In genomic region chr1:27154469-27154990, GRCh38 we compare ENCODE assay signal across 8 cellular contexts. TPM values are rescaled to one million over a fixed set of nuclear protein-coding genes. Genes with fewer than 3 reads are reported as not detected.
DNase-seq lines count a peak whose midpoint lies in the region; ATAC-seq, FAIRE-seq and TF ChIP-seq lines count a peak whose summit lies in the region.

No MANE protein-coding gene starts in this region.

- H3K9me3 ChIP-seq in A549 (no peaks in the 10 kb centered on the region), GM12878 (replicated peaks; ENCODE audit: control insufficient read depth, insufficient read depth, low read length) (no peaks in the 10 kb centered on the region), lower lobe of right lung (no peaks in the 10 kb centered on the region)

- H3K4me2 ChIP-seq in A549 (peak overlapping the region; percentile 94), GM12878 (ENCODE audit: control insufficient read depth, insufficient read depth) (peak overlapping the region; percentile 94)

- WGBS in A549 (ENCODE audit: missing lambda C conversion rate) = 11% methylated on average over 20 of the region's 20 CpGs
- 15% methylated on average over 20 of the region's 20 CpGs for WGBS in GM12878 (ENCODE audit: insufficient coverage, insufficient replicate concordance, low lambda C conversion rate, missing lambda C conversion rate)
- WGBS in urinary bladder = 6% methylated on average over 20 of the region's 20 CpGs

- TF ChIP-seq RAD21 in A549 (conservative IDR thresholded peaks at IDR 0.05 in 1 of 2, IDR thresholded peaks at IDR 0.05 in 1 of 2) = no peak
- no peak for TF ChIP-seq RAD21 in GM12878 (IDR thresholded peaks at IDR 0.05; ENCODE audit: insufficient read depth, low read depth, low read length)

- TF ChIP-seq POLR2A in A549 (IDR thresholded peaks at IDR 0.05; ENCODE audit: low read length) (no peak), GM12878 (IDR thresholded peaks at IDR 0.05; ENCODE audit: low read depth, low read length) (no peak)

- H3K27me3 ChIP-seq in GM12878 (replicated peaks in 1 of 2; ENCODE audit: control insufficient read depth in 2 of 2, insufficient read depth in 2 of 2, low read length in 1 of 2) = no peaks in the 10 kb centered on the region
- H3K27me3 ChIP-seq in lower lobe of right lung (ENCODE audit: low read depth) = no peaks in the 10 kb centered on the region

- H3K79me2 ChIP-seq in GM12878 (ENCODE audit: control insufficient read depth, insufficient read depth, low read length) = peaks cover 37% of the 10 kb centered on the region

- intact Hi-C loops in GM12878 (cut with micrococcal nuclease; ENCODE audit: unreplicated experiment) (loop anchor here (2.0 to 10.0 kb wide), 3 partner anchors 20 to 1300 kb away; partner anchors contain the start of gene AUNIP), lower lobe of right lung (cut with DNase I) (no loop called here)

- SMC1A ChIA-PET in GM12878 (lab: Charles Lee; ENCODE audit: uncharacterized antibody, unreplicated experiment) = interaction anchor here (0.8 to 4.7 kb wide), 7 partner anchors 9 to 55 kb away, joined by 3 to 30 read pairs (median 3); no protein-coding TSS in a partner anchor

- peaks cover 28% of the 10 kb centered on the region for H3K4me1 ChIP-seq in A549
- H3K4me1 ChIP-seq in GM12878 (ENCODE audit: control insufficient read depth, insufficient read depth, low read length) = peaks cover 21% of the 10 kb centered on the region
- H3K4me1 ChIP-seq in lower lobe of right lung = peaks cover 58% of the 10 kb centered on the region
- peaks cover 4% of the 10 kb centered on the region for H3K4me1 ChIP-seq in urinary bladder (ENCODE audit: insufficient read depth)

- H3K9ac ChIP-seq in GM12878 (ENCODE audit: control insufficient read depth, insufficient read depth, low read length) = peak overlapping the region; percentile 80

- H3K36me3 ChIP-seq in GM12878 (ENCODE audit: control insufficient read depth in 2 of 2, insufficient read depth in 2 of 2, low read length in 1 of 2) = no peaks in the 10 kb centered on the region
- no peaks in the 10 kb centered on the region for H3K36me3 ChIP-seq in lower lobe of right lung
- H3K36me3 ChIP-seq in urinary bladder (ENCODE audit: insufficient read depth) = no peaks in the 10 kb centered on the region

- POLR2A ChIA-PET in A549 (lab: Yijun Ruan, JAX) (interaction anchor here (0.6 to 2.2 kb wide), 16 partner anchors 9 to 571 kb away, joined by 3 to 36 read pairs (median 4); partner anchors contain the start of genes FAM76A and WDTC1), GM12878 (lab: Charles Lee) (interaction anchor here (0.6 to 6.1 kb wide), 14 partner anchors 9 to 530 kb away, joined by 3 to 48 read pairs (median 3); partner anchors contain the start of genes GPN2 and WDTC1)

- TF ChIP-seq CTCF in A549 (IDR thresholded peaks at IDR 0.05) (no peak), GM12878 (IDR thresholded peaks at IDR 0.05 in 2 of 3, conservative IDR thresholded peaks at IDR 0.05 in 1 of 3; ENCODE audit: control insufficient read depth in 2 of 3, extremely low read depth in 1 of 3, insufficient read depth in 1 of 3, low read depth in 3 of 3, low read length in 3 of 3) (no peak), lower lobe of right lung (IDR thresholded peaks at IDR 0.05) (no peak)

- H3K4me3 ChIP-seq in A549 (peak overlapping the region; percentile 91), GM12878 (peak overlapping the region; percentile 82), lower lobe of right lung (peak overlapping the region; percentile 78), urinary bladder (ENCODE audit: low read depth, low read length) (peak overlapping the region; percentile 79)

- in situ Hi-C loops in GM12878 (cut with MboI) = no loop called here

- DNase-seq in A549 (ENCODE audit: low read depth in 1 of 2, low spot score in 1 of 2) (no peak), GM12878 (ENCODE audit: low read depth, low spot score) (no peak), lower lobe of right lung (no peak), NCI-H748 treated with DMSO at 0.1 percent for 48 hours (lab: John Stamatoyannopoulos, UW) (no peak), NCI-H2081 (lab: John Stamatoyannopoulos, UW) (no peak), iPS-NIHi11 (ENCODE audit: low spot score) (no peak)

- H4K20me1 ChIP-seq in GM12878 (ENCODE audit: control insufficient read depth, insufficient read depth) = no peaks in the 10 kb centered on the region; the same call in 1 of the 2 replicates

- H3K27ac ChIP-seq in A549 (peak overlapping the region; percentile 98 to 100), GM12878 (ENCODE audit: control insufficient read depth, insufficient read depth) (peak overlapping the region; percentile 51), lower lobe of right lung (peak overlapping the region; percentile 91), urinary bladder (ENCODE audit: low read depth) (peak overlapping the region; percentile 84)

- TF ChIP-seq EP300 in A549 (IDR thresholded peaks at IDR 0.05) (no peak), GM12878 (IDR thresholded peaks at IDR 0.05; ENCODE audit: borderline replicate concordance in 1 of 2, control insufficient read depth in 1 of 2, low read depth in 2 of 2, low read length in 2 of 2) (no peak)

- BruUV-seq in GM12878 (replicated peaks; lab: Mats Ljungman, UMichigan) = no TSS peak

- no peak for FAIRE-seq in A549 (lab: Jason Lieb, UNC)
- no peak for FAIRE-seq in GM12878 (lab: Jason Lieb, UNC)

- RAD21 ChIA-PET in GM12878 (lab: Charles Lee; ENCODE audit: unreplicated experiment) = interaction anchor here (0.7 to 4.0 kb wide), 10 partner anchors 8 to 254 kb away, joined by 3 to 35 read pairs (median 6); no protein-coding TSS in a partner anchor

- peak in 1 of 2 experiments; percentile 40; a peak in 4 of 6 replicates for ATAC-seq in A549
- ATAC-seq in HG03064 (IDR thresholded peaks at IDR 0.05; ENCODE audit: low read depth, unreplicated experiment) = peak; percentile 5
- ATAC-seq in GM12878 = peak; percentile 2; the same call in 2 of the 3 replicates
- no peak for ATAC-seq in lower lobe of right lung

- no peak overlapping the region for H2AFZ ChIP-seq in GM12878 (ENCODE audit: control insufficient read depth, low read depth, low read length)

- CTCF ChIA-PET in A549 (lab: Yijun Ruan, JAX) = interaction anchor here (0.6 to 3.2 kb wide), 17 partner anchors 8 to 982 kb away, joined by 3 to 17 read pairs (median 4); no protein-coding TSS in a partner anchor
- CTCF ChIA-PET in GM12878 (lab: Yijun Ruan, JAX) = interaction anchor here (0.6 to 5.6 kb wide), 19 partner anchors 8 to 736 kb away, joined by 3 to 40 read pairs (median 4); no protein-coding TSS in a partner anchor

TF ChIP-seq in A549, 52 proteins besides CTCF, POLR2A, EP300 and RAD21 (continues in another document):
- TF ChIP-seq NPAS2 (CRISPR knock-in tag; IDR thresholded peaks at IDR 0.05; ENCODE audit: borderline replicate concordance) (no peak), PHF8 (IDR thresholded peaks at IDR 0.05; ENCODE audit: borderline replicate concordance, low read depth) (no peak; the same call in 1 of the 2 replicates), HOXB13 (CRISPR knock-in tag; IDR thresholded peaks at IDR 0.05; ENCODE audit: low read depth) (no peak), FOSB (CRISPR knock-in tag; IDR thresholded peaks at IDR 0.05) (no peak), EHF (CRISPR knock-in tag; IDR thresholded peaks at IDR 0.05) (no peak), MAX (IDR thresholded peaks at IDR 0.05) (no peak), ESRRA (IDR thresholded peaks at IDR 0.05; ENCODE audit: borderline replicate concordance, low read length) (no peak)

TF ChIP-seq in GM12878, 131 proteins besides CTCF, POLR2A, EP300 and RAD21 (continues in another document):
- no peak for TF ChIP-seq MAX (IDR thresholded peaks at IDR 0.05; ENCODE audit: low read depth, low read length)

RNA-seq across cellular contexts. Expression of gene SLC9A1, which starts 0.4 kb away (rescaled TPM):
- polyA plus RNA-seq in A549 (2011; rRNA removed) (8.0 and 11.1 TPM in 2 replicates), A549 (2017; fragmentation: RNase III; extraction: RNeasy Plus Mini Kit Qiagen cat#74134 plus additional on column Dnase treatment) (7.3 to 7.5 TPM (median 7.4 TPM) in 3 replicates), GM12878 (2011; rRNA removed) (1.4 and 2.8 TPM in 2 replicates), GM12878 (2014; fragmentation: Illumina TruSeq; extraction: Trizol) (14.4 and 14.9 TPM in 2 replicates), GM12878 (2014; fragmentation: Nextera tagmentation; extraction: Ambion mirVana) (1 to 10 TPM in 1 of 2 experiments, under 1 TPM in 1; 0.87 to 1.1 TPM), GM12878 (2014; rRNA removed) (5.5 and 8.3 TPM in 2 replicates), GM12878 (2016; fragmentation: Nextera tagmentation; extraction: Ambion mirVana) (1 to 10 TPM; 5.4 to 7.4 TPM), urinary bladder (18.3 TPM)
- polyA plus RNA-seq in A549 (2012; cell fraction: cytosol; rRNA removed) = 5.4 and 7.5 TPM in 2 replicates
- 15.2 and 16.5 TPM in 2 replicates for polyA plus RNA-seq in A549 (2012; cell fraction: nucleus; rRNA removed)
- 7.4 and 15.8 TPM in 2 replicates for polyA minus RNA-seq in A549 (2011; rRNA and poly(A)+ RNA removed)
- total RNA-seq in GM12878 (2013; cell fraction: nucleolus; rRNA removed) = 12.9 and 13.6 TPM in 2 replicates
- total RNA-seq in GM12878 (2014; rRNA removed) (1.4 and 3.2 TPM in 2 replicates), GM12878 (2014; rRNA removed; fragmentation: Illumina TruSeq; extraction: Trizol) (2.1 and 2.5 TPM in 2 replicates), GM12878 (2021) (18.3 and 21.4 TPM in 2 replicates), lower lobe of right lung (57.7 TPM), urinary bladder (9.7 TPM)
- 5.7 TPM for polyA plus RNA-seq in GM12878 (2011; ENCODE audit: low read depth)
- 2.1 and 4.3 TPM in 2 replicates for polyA plus RNA-seq in GM12878 (2011; cell fraction: cytosol; rRNA removed)
- polyA plus RNA-seq in GM12878 (2011; cell fraction: nucleus; rRNA removed) = 10.2 and 13.4 TPM in 2 replicates
- 10.7 and 11.3 TPM in 2 replicates for polyA plus RNA-seq in GM12878 (2012)
- polyA minus RNA-seq in GM12878 (2011; rRNA and poly(A)+ RNA removed) = 2.8 and 4.9 TPM in 2 replicates
- 4.8 TPM in 2 replicates for polyA minus RNA-seq in GM12878 (2011; cell fraction: cytosol; rRNA and poly(A)+ RNA removed)
- 4.7 and 8.6 TPM in 2 replicates for polyA minus RNA-seq in GM12878 (2011; cell fraction: nucleus; rRNA and poly(A)+ RNA removed)

Comparison
In these comparisons a context has a peak if more than half of its experiments do, and no peak if none do; other contexts are left out.
1. ATAC-seq: peak in HG03064 (single experiment) and GM12878 (single experiment); none in lower lobe of right lung (0 of 2).
2. Peak in every context shown above with its lines, with median percentiles within 50 percentile points of each other: H3K27ac ChIP-seq and H3K4me3 ChIP-seq.